Comparison of ENCODE assay signal across 24 cellular contexts in the genomic region with DNA sequence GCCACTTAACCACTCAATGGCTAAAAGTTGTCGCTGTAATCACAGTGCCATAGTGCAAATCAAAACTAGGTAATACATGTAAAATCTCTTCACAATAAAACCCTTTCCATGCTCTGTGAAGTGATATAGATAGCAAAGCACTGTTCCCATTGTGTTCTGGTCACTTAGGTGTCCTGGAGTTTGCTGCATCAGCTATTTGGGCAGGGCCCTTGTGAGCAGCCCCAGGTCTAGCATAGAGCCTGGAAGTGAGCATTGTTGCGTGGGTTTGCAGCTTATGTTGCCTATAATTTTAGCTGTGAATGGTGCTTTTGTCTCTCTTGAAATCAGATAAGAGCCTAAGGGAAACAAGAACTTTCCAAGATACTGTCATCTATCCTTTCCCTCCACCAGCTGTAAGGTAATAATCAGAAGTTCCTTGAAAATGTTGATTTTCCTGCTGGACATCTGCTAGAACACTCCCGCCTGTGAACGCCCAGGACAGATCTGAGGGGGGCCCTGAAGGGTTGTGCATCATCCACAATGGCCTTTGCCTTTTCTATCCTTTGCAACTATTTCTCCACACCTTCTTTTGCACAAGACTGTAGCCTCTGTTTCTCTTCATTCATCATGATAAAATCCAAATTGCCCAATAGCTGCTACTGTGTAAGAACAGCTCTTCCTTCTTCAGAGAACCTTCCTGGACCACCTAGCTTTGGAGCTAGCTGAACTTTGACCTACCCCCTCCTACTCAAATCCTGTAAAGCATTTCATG. TPM values are rescaled to one million over a fixed set of nuclear protein-coding genes. Genes with fewer than 3 reads are reported as not detected.
DNase-seq lines count a peak whose midpoint lies in the region; ATAC-seq, FAIRE-seq and TF ChIP-seq lines count a peak whose summit lies in the region.
"Had no signal": no experiment of that assay in that cellular context is flagged by ENCODE, and none has a peak within 500 bp of the region (broad histone marks: within the 10 kb centered on the region; RNA-seq: fewer than 3 reads in every experiment).

No MANE protein-coding gene starts in this region.

- WGBS in A549 (ENCODE audit: missing lambda C conversion rate): 77% methylated on average over 4 of the region's 4 CpGs

- POLR2A ChIA-PET in A549 (lab: Yijun Ruan, JAX): no interaction called here

- H3K4me2 ChIP-seq in A549: no peak overlapping the region

- no peak for TF ChIP-seq EP300 in A549 (IDR thresholded peaks at IDR 0.05)

- H3K36me3 ChIP-seq in H7 (replicated peaks; ENCODE audit: control insufficient read depth, insufficient read depth, low read length): no peaks in the 10 kb centered on the region; the same call in 1 of the 2 replicates
- H3K36me3 ChIP-seq: right atrium auricular region, suprapubic skin had no signal

- H3K27me3 ChIP-seq in H7 (ENCODE audit: control insufficient read depth, insufficient read depth, low read length): no peaks in the 10 kb centered on the region
- H3K27me3 ChIP-seq: right atrium auricular region, suprapubic skin had no signal

- H3K27ac Mint-ChIP-seq in activated naive CD4-positive, alpha-beta T cell treated with anti-CD3 and anti-CD28 coated beads, Interleukin-2, amount 50 U/mL, for 72 hours: no peak overlapping the region
- H3K27ac Mint-ChIP-seq: T-cell had no signal

- TF ChIP-seq RAD21 in A549 (conservative IDR thresholded peaks at IDR 0.05 in 1 of 2, IDR thresholded peaks at IDR 0.05 in 1 of 2): no peak

- in situ Hi-C loops in SK-MEL-5 (cut with HindIII; ENCODE audit: low pct_unique_long_range_greater_than_20kb, low sequenced_read_pairs): no loop called here

- CTCF ChIA-PET in A549 (lab: Yijun Ruan, JAX): interaction anchor here (0.8 to 1.1 kb wide), 2 partner anchors 10 to 21 kb away, joined by 3 to 6 read pairs; no protein-coding TSS in a partner anchor

- no peak for TF ChIP-seq POLR2A in A549 (IDR thresholded peaks at IDR 0.05; ENCODE audit: low read length)
- TF ChIP-seq POLR2A in GM12892 (IDR thresholded peaks at IDR 0.05; ENCODE audit: low read depth, low read length): no peak

- no peaks in the 10 kb centered on the region for H3K36me3 Mint-ChIP-seq in activated naive CD4-positive, alpha-beta T cell treated with anti-CD3 and anti-CD28 coated beads, Interleukin-2, amount 50 U/mL, for 72 hours
- H3K36me3 Mint-ChIP-seq: natural killer cell, T-cell had no signal

- H3K4me1 ChIP-seq in A549: no peaks in the 10 kb centered on the region

- H3K27ac ChIP-seq in A549: no peak overlapping the region
- H3K27ac ChIP-seq: right atrium auricular region, suprapubic skin had no signal

- FAIRE-seq in A549 (lab: Jason Lieb, UNC) (no peak), GM12892 (lab: Jason Lieb, UNC) (peak; percentile 17)
- FAIRE-seq: G401.6, HTR-8/SVneo had no signal

- H3K4me3 ChIP-seq in A549 (no peak overlapping the region), H7 (ENCODE audit: insufficient read depth, low read depth, low read length) (no peak overlapping the region)
- H3K4me3 ChIP-seq: right atrium auricular region, suprapubic skin had no signal

- peaks cover 0 to 8% of the 10 kb centered on the region in 2 donors for H3K9me3 Mint-ChIP-seq in activated naive CD4-positive, alpha-beta T cell treated with anti-CD3 and anti-CD28 coated beads, Interleukin-2, amount 50 U/mL, for 72 hours
- H3K9me3 Mint-ChIP-seq: natural killer cell, T-cell had no signal

- H3K9me3 ChIP-seq in A549: no peaks in the 10 kb centered on the region
- H3K9me3 ChIP-seq: right atrium auricular region, suprapubic skin had no signal

- TF ChIP-seq CTCF in A549 (IDR thresholded peaks at IDR 0.05): no peak

- ATAC-seq in A549 (no peak), HG03354 (IDR thresholded peaks at IDR 0.05; ENCODE audit: poor library complexity, severe bottlenecking, unreplicated experiment) (no peak)
- no peak for ATAC-seq in activated naive CD4-positive, alpha-beta T cell treated with anti-CD3 and anti-CD28 coated beads, Interleukin-2, amount 50 U/mL, for 72 hours
- ATAC-seq: natural killer cell, T-cell had no signal

- no peak for DNase-seq in A549 (ENCODE audit: low read depth in 1 of 2, low spot score in 1 of 2)
- DNase-seq in GM12892 (ENCODE audit: insufficient read length): no peak
- peak; percentile 33 for DNase-seq in SK-MEL-5 (ENCODE audit: low read depth, low spot score)
- DNase-seq in islet precursor cell: peak; percentile 82
- DNase-seq in activated naive CD4-positive, alpha-beta T cell treated with anti-CD3 and anti-CD28 coated beads, Interleukin-2, amount 50 U/mL, for 72 hours (ENCODE audit: low spot score in 2 of 2): no peak
- no peak for DNase-seq in activated CD4-positive, alpha-beta T cell treated with anti-CD3 and anti-CD28 coated beads, Interleukin-2, amount 50 U/mL, for 1 hour
- no peak for DNase-seq in H7
- DNase-seq: ACHN; activated CD8-positive, alpha-beta memory T cell treated with anti-CD3 and anti-CD28 coated beads, Interleukin-2, amount 50 U/mL, for 48 hours; activated effector memory CD4-positive, alpha-beta T cell treated with Interleukin-2 at 50 U/mL for 16 hours; DMS 273 treated with DMSO at 0.1 percent for 48 hours; GOT3; hypothalamus; mesendoderm; natural killer cell; NCI-H1417 treated with DMSO at 0.1 percent for 48 hours; NCI-H524; stimulated activated CD4-positive, alpha-beta T cell treated with anti-CD3 and anti-CD28 coated beads, Interleukin-15, amount 100 ng/mL, for 24 hours; T-cell had no signal

TF ChIP-seq in A549, 52 proteins besides CTCF, POLR2A, EP300 and RAD21:
- no peak for TF ChIP-seq RARB (CRISPR knock-in tag; IDR thresholded peaks at IDR 0.05)
- TF ChIP-seq MAFK (IDR thresholded peaks at IDR 0.05; ENCODE audit: partially characterized antibody): peak; percentile 15
TF ChIP-seq in A549: peak in this region for 1.

RNA-seq across cellular contexts. Expression of gene TNFAIP3, which starts 57.0 kb away (rescaled TPM):
- polyA plus RNA-seq in A549 (2011; rRNA removed) (8.5 and 18.3 TPM in 2 replicates), A549 (2017; fragmentation: RNase III; extraction: RNeasy Plus Mini Kit Qiagen cat#74134 plus additional on column Dnase treatment) (2.7 to 4.7 TPM (median 3.9 TPM) in 3 replicates)
- polyA plus RNA-seq in A549 (2012; cell fraction: cytosol; rRNA removed): 3.7 and 5.1 TPM in 2 replicates
- 11.4 and 13.6 TPM in 2 replicates for polyA plus RNA-seq in A549 (2012; cell fraction: nucleus; rRNA removed)
- polyA minus RNA-seq in A549 (2011; rRNA and poly(A)+ RNA removed): 4.7 and 9.9 TPM in 2 replicates
- 172 TPM for polyA plus RNA-seq in GM12892 (2012; ENCODE audit: missing spikeins)
- total RNA-seq in SK-MEL-5 (2014; rRNA removed; shearing (Covaris generic)): 107 and 110 TPM in 2 replicates
- 105 and 128 TPM in 2 replicates for polyA plus RNA-seq in SK-MEL-5 (2015; cell fraction: cytosol; rRNA removed)
- 645 and 654 TPM in 2 replicates for polyA plus RNA-seq in SK-MEL-5 (2015; cell fraction: nucleus; rRNA removed)
- 100 to 1,000 TPM; 217 to 268 TPM for total RNA-seq in activated naive CD4-positive, alpha-beta T cell treated with anti-CD3 and anti-CD28 coated beads, Interleukin-2, amount 50 U/mL, for 72 hours
- 1.2 and 1.7 TPM in 2 replicates for total RNA-seq in H7 (2014; rRNA removed; shearing (Covaris generic))

Comparison
In these comparisons a context has a peak if more than half of its experiments do, and no peak if none do; other contexts are left out.
1. DNase-seq: peak in SK-MEL-5 (single experiment) and islet precursor cell (single experiment); none in A549 (0 of 2), GM12892 (single experiment), activated naive CD4-positive, alpha-beta T cell treated with anti-CD3 and anti-CD28 coated beads, Interleukin-2, amount 50 U/mL, for 72 hours (0 of 2), activated CD4-positive, alpha-beta T cell treated with anti-CD3 and anti-CD28 coated beads, Interleukin-2, amount 50 U/mL, for 1 hour (single experiment) and H7 (single experiment).
2. RNA of gene TNFAIP3, which starts 57.0 kb away (total RNA-seq): 217 to 268 TPM in activated naive CD4-positive, alpha-beta T cell treated with anti-CD3 and anti-CD28 coated beads, Interleukin-2, amount 50 U/mL, for 72 hours and 107 to 110 TPM in SK-MEL-5; 1.2 to 1.7 TPM in H7; every median in the first group is over 10 times any median in the second.